Comparison of ENCODE assay signal across 2 cellular contexts in the genomic region with DNA sequence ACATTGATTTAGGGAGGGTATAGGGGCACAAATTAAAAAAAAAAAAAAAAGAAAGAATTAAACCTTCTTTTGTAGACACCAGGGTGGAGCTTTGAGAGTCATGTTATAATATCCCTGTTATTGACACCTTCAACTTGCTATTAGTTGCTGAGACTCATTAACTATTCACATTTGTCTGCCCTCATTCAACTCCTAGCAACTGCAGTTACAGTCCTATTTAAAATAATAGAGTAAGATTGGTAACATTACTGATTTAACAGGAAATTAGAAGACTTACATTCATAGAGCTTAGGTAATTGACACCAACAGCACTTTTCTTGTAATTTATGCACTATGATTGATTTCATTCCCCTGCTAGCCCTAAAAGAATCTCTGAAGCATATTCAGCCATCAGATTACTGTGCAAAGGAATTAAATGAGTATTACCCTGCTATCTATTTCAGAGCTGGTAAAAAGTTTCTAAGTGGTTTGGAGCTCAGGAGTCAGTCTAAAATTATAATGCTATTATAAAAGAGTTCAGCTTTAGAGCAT.
TF ChIP-seq lines count a peak whose summit lies in the region.

No MANE protein-coding gene starts in this region.

TF ChIP-seq in IMR-90, 13 proteins besides CTCF, POLR2A, EP300 and RAD21:
- TF ChIP-seq SMC3 (IDR thresholded peaks at IDR 0.05; ENCODE audit: low read depth, low read length), result no peak
- no peak for TF ChIP-seq NFE2L2 (IDR thresholded peaks at IDR 0.05; ENCODE audit: low read depth, low read length)
- TF ChIP-seq, protein P1, sequence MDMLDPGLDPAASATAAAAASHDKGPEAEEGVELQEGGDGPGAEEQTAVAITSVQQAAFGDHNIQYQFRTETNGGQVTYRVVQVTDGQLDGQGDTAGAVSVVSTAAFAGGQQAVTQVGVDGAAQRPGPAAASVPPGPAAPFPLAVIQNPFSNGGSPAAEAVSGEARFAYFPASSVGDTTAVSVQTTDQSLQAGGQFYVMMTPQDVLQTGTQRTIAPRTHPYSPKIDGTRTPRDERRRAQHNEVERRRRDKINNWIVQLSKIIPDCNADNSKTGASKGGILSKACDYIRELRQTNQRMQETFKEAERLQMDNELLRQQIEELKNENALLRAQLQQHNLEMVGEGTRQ (IDR thresholded peaks at IDR 0.05; ENCODE audit: low read depth, low read length), result no peak
- TF ChIP-seq, protein P2, sequence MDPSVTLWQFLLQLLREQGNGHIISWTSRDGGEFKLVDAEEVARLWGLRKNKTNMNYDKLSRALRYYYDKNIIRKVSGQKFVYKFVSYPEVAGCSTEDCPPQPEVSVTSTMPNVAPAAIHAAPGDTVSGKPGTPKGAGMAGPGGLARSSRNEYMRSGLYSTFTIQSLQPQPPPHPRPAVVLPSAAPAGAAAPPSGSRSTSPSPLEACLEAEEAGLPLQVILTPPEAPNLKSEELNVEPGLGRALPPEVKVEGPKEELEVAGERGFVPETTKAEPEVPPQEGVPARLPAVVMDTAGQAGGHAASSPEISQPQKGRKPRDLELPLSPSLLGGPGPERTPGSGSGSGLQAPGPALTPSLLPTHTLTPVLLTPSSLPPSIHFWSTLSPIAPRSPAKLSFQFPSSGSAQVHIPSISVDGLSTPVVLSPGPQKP (IDR thresholded peaks at IDR 0.05; ENCODE audit: borderline replicate concordance, low read depth, low read length), result no peak
- TF ChIP-seq MXI1 (IDR thresholded peaks at IDR 0.05; ENCODE audit: borderline replicate concordance, low read depth, low read length), result no peak
- no peak for TF ChIP-seq CHD1 (IDR thresholded peaks at IDR 0.05; ENCODE audit: low read depth, low read length)
- no peak for TF ChIP-seq MAZ (IDR thresholded peaks at IDR 0.05; ENCODE audit: borderline replicate concordance, low read depth, low read length)
- TF ChIP-seq RCOR1 (IDR thresholded peaks at IDR 0.05; ENCODE audit: insufficient replicate concordance, low read length), result no peak
- TF ChIP-seq FOS (IDR thresholded peaks at IDR 0.05; ENCODE audit: low read depth, low read length), result no peak
- no peak for TF ChIP-seq MAFK (IDR thresholded peaks at IDR 0.05; ENCODE audit: low read depth, low read length)
- no peak for TF ChIP-seq RFX5 (IDR thresholded peaks at IDR 0.05; ENCODE audit: low read depth, low read length)
- no peak for TF ChIP-seq BHLHE40 (IDR thresholded peaks at IDR 0.05; ENCODE audit: low read depth, low read length)
- no peak for TF ChIP-seq CEBPB (IDR thresholded peaks at IDR 0.05; ENCODE audit: low read depth, low read length)

TF ChIP-seq in H1, 55 proteins besides CTCF, POLR2A, EP300 and RAD21:
- TF ChIP-seq RXRA (IDR thresholded peaks at IDR 0.05; ENCODE audit: insufficient read depth, low read depth, low read length) (no peak), KDM1A (IDR thresholded peaks at IDR 0.05; ENCODE audit: borderline replicate concordance, low read length) (no peak), CREB1 (IDR thresholded peaks at IDR 0.05) (no peak), CBX5 (IDR thresholded peaks at IDR 0.05; ENCODE audit: low read depth, low read length) (no peak), BCL11A (IDR thresholded peaks at IDR 0.05; ENCODE audit: low read depth in 2 of 2, low read length in 2 of 2) (no peak), RBBP5 (IDR thresholded peaks at IDR 0.05; ENCODE audit: borderline replicate concordance, low read depth, low read length) (no peak), GTF2F1 (IDR thresholded peaks at IDR 0.05; ENCODE audit: borderline replicate concordance, low read depth, low read length) (no peak), JUN (IDR thresholded peaks at IDR 0.05; ENCODE audit: low read depth, low read length) (no peak), SIN3A (conservative IDR thresholded peaks at IDR 0.05 in 1 of 2, IDR thresholded peaks at IDR 0.05 in 1 of 2; ENCODE audit: low read depth in 1 of 2, low read length in 2 of 2) (no peak), SAP30 (IDR thresholded peaks at IDR 0.05; ENCODE audit: insufficient read depth, insufficient replicate concordance, low read length) (no peak), KDM5A (IDR thresholded peaks at IDR 0.05; ENCODE audit: low read length) (no peak), EZH2 (IDR thresholded peaks at IDR 0.05; ENCODE audit: low read depth, low read length, severe bottlenecking) (no peak), MAFK (IDR thresholded peaks at IDR 0.05; ENCODE audit: low read depth, low read length) (no peak), SP1 (IDR thresholded peaks at IDR 0.05; ENCODE audit: low read depth, low read length) (no peak), ASH2L (IDR thresholded peaks at IDR 0.05; ENCODE audit: low read length) (no peak), CBX8 (IDR thresholded peaks at IDR 0.05; ENCODE audit: borderline replicate concordance, low read depth, low read length) (no peak)
- TF ChIP-seq, protein P3, sequence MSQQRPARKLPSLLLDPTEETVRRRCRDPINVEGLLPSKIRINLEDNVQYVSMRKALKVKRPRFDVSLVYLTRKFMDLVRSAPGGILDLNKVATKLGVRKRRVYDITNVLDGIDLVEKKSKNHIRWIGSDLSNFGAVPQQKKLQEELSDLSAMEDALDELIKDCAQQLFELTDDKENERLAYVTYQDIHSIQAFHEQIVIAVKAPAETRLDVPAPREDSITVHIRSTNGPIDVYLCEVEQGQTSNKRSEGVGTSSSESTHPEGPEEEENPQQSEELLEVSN (IDR thresholded peaks at IDR 0.05), result no peak
- TF ChIP-seq, protein P1 (IDR thresholded peaks at IDR 0.05; ENCODE audit: low read length), result no peak
- TF ChIP-seq, protein P4, sequence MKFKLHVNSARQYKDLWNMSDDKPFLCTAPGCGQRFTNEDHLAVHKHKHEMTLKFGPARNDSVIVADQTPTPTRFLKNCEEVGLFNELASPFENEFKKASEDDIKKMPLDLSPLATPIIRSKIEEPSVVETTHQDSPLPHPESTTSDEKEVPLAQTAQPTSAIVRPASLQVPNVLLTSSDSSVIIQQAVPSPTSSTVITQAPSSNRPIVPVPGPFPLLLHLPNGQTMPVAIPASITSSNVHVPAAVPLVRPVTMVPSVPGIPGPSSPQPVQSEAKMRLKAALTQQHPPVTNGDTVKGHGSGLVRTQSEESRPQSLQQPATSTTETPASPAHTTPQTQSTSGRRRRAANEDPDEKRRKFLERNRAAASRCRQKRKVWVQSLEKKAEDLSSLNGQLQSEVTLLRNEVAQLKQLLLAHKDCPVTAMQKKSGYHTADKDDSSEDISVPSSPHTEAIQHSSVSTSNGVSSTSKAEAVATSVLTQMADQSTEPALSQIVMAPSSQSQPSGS (IDR thresholded peaks at IDR 0.05; ENCODE audit: low read length), result no peak
